Comparison of ENCODE assay signal across 1 cellular context in genomic region chr3:196666001-196666867, GRCh38.
TF ChIP-seq lines count a peak whose summit lies in the region.

No MANE protein-coding gene starts in this region.

TF ChIP-seq in HEK293, 187 proteins besides CTCF, POLR2A, EP300 and RAD21 (continued from another document):
- no peak for TF ChIP-seq HIC1 (tag by site-specific recombination; IDR thresholded peaks at IDR 0.05)
- no peak for TF ChIP-seq ZNF747 (tag by site-specific recombination; IDR thresholded peaks at IDR 0.05)
- peak; percentile 48 for TF ChIP-seq FEZF1 (tag by site-specific recombination; IDR thresholded peaks at IDR 0.05)
- no peak for TF ChIP-seq SETDB1 (IDR thresholded peaks at IDR 0.05; ENCODE audit: insufficient read length, low read length)
- no peak for TF ChIP-seq ZNF404 (tag by site-specific recombination; IDR thresholded peaks at IDR 0.05)
- peak; percentile 42; the same call in 1 of the 2 replicates for TF ChIP-seq ZBTB8A (tag by site-specific recombination; IDR thresholded peaks at IDR 0.05)
- TF ChIP-seq SALL2 (tag by site-specific recombination; IDR thresholded peaks at IDR 0.05; ENCODE audit: borderline replicate concordance), result no peak
- TF ChIP-seq RBAK (tag by site-specific recombination; IDR thresholded peaks at IDR 0.05), result no peak
- TF ChIP-seq ZIC2 (tag by site-specific recombination; IDR thresholded peaks at IDR 0.05), result peak; percentile 90
- no peak for TF ChIP-seq ZNF776 (tag by site-specific recombination; IDR thresholded peaks at IDR 0.05; ENCODE audit: borderline replicate concordance)
- TF ChIP-seq INSM2 (tag by site-specific recombination; IDR thresholded peaks at IDR 0.05), result peak; percentile 92
- TF ChIP-seq ZNF121 (tag by site-specific recombination; IDR thresholded peaks at IDR 0.05), result no peak
- TF ChIP-seq ZBTB17 (tag by site-specific recombination; IDR thresholded peaks at IDR 0.05), result peak; percentile 91
- TF ChIP-seq ZNF350 (tag by site-specific recombination; IDR thresholded peaks at IDR 0.05), result no peak
- no peak for TF ChIP-seq ZNF521 (tag by site-specific recombination; IDR thresholded peaks at IDR 0.05)
- 0 out of 2 replicates have a peak, but pooled peaks have one; percentile 33 for TF ChIP-seq SP7 (tag by site-specific recombination; IDR thresholded peaks at IDR 0.05)
- TF ChIP-seq ZNF175 (tag by site-specific recombination; IDR thresholded peaks at IDR 0.05), result no peak
- TF ChIP-seq ZNF248 (tag by site-specific recombination; IDR thresholded peaks at IDR 0.05), result no peak
- no peak for TF ChIP-seq ZNF768 (tag by site-specific recombination; IDR thresholded peaks at IDR 0.05)
- peak; percentile 54; the same call in 1 of the 2 replicates for TF ChIP-seq ZNF16 (tag by site-specific recombination; IDR thresholded peaks at IDR 0.05; ENCODE audit: low read depth)
- no peak for TF ChIP-seq ZNF610 (tag by site-specific recombination; IDR thresholded peaks at IDR 0.05; ENCODE audit: borderline replicate concordance)
- TF ChIP-seq SP3 (tag by site-specific recombination; IDR thresholded peaks at IDR 0.05), result no peak
- no peak for TF ChIP-seq ZNF26 (tag by site-specific recombination; IDR thresholded peaks at IDR 0.05)
- TF ChIP-seq ZNF600 (tag by site-specific recombination; IDR thresholded peaks at IDR 0.05), result peak; percentile 73
- TF ChIP-seq ZNF423 (tag by site-specific recombination; IDR thresholded peaks at IDR 0.05), result no peak
- no peak for TF ChIP-seq KLF9 (tag by site-specific recombination; IDR thresholded peaks at IDR 0.05; ENCODE audit: low read depth)
- no peak for TF ChIP-seq TRIM28 (IDR thresholded peaks at IDR 0.05; ENCODE audit: borderline replicate concordance, low read length)
- TF ChIP-seq ZNF24 (tag by site-specific recombination; IDR thresholded peaks at IDR 0.05), result no peak
- no peak for TF ChIP-seq ZNF366 (tag by site-specific recombination; conservative IDR thresholded peaks at IDR 0.05)
- no peak for TF ChIP-seq ZBTB6 (tag by site-specific recombination; IDR thresholded peaks at IDR 0.05)
- TF ChIP-seq ZNF785 (tag by site-specific recombination; IDR thresholded peaks at IDR 0.05), result no peak
- 0 out of 2 replicates have a peak, but pooled peaks have one; percentile 53 for TF ChIP-seq KLF17 (tag by site-specific recombination; IDR thresholded peaks at IDR 0.05)
- TF ChIP-seq ZBTB48 (tag by site-specific recombination; IDR thresholded peaks at IDR 0.05), result no peak
- TF ChIP-seq ZNF514 (tag by site-specific recombination; IDR thresholded peaks at IDR 0.05), result no peak
- no peak for TF ChIP-seq ZNF311 (tag by site-specific recombination; IDR thresholded peaks at IDR 0.05; ENCODE audit: borderline replicate concordance)
- no peak for TF ChIP-seq ZSCAN18 (tag by site-specific recombination; IDR thresholded peaks at IDR 0.05)
- peak; percentile 49 for TF ChIP-seq ZBTB21 (tag by site-specific recombination; IDR thresholded peaks at IDR 0.05)
- no peak for TF ChIP-seq ZNF580 (tag by site-specific recombination; IDR thresholded peaks at IDR 0.05)
- TF ChIP-seq ZNF623 (tag by site-specific recombination; IDR thresholded peaks at IDR 0.05), result no peak
- no peak for TF ChIP-seq ZFHX2 (tag by site-specific recombination; conservative IDR thresholded peaks at IDR 0.05)
- no peak for TF ChIP-seq ZNF426 (tag by site-specific recombination; IDR thresholded peaks at IDR 0.05)
- TF ChIP-seq ZBTB26 (tag by site-specific recombination; optimal IDR thresholded peaks at IDR 0.05), result peak; percentile 13
- no peak for TF ChIP-seq ZNF324 (tag by site-specific recombination; IDR thresholded peaks at IDR 0.05)
- TF ChIP-seq ZNF133 (tag by site-specific recombination; IDR thresholded peaks at IDR 0.05), result no peak
- no peak for TF ChIP-seq ZNF239 (tag by site-specific recombination; IDR thresholded peaks at IDR 0.05)
- TF ChIP-seq ZNF341 (tag by site-specific recombination; IDR thresholded peaks at IDR 0.05; ENCODE audit: low read depth), result no peak
- peak; percentile 94 for TF ChIP-seq WT1 (tag by site-specific recombination; IDR thresholded peaks at IDR 0.05)
- TF ChIP-seq ZFP69B (tag by site-specific recombination; IDR thresholded peaks at IDR 0.05), result peak; percentile 51; the same call in 1 of the 2 replicates
- TF ChIP-seq ZNF157 (tag by site-specific recombination; IDR thresholded peaks at IDR 0.05), result no peak
- 0 out of 2 replicates have a peak, but pooled peaks have one; percentile 34 for TF ChIP-seq PATZ1 (tag by site-specific recombination; IDR thresholded peaks at IDR 0.05)
- no peak for TF ChIP-seq ZFP3 (tag by site-specific recombination; IDR thresholded peaks at IDR 0.05; ENCODE audit: low read depth)
- TF ChIP-seq ZFP37 (tag by site-specific recombination; IDR thresholded peaks at IDR 0.05), result no peak
- TF ChIP-seq ZNF654 (tag by site-specific recombination; IDR thresholded peaks at IDR 0.05; ENCODE audit: low read depth), result no peak
- TF ChIP-seq ZNF202 (tag by site-specific recombination; IDR thresholded peaks at IDR 0.05; ENCODE audit: borderline replicate concordance), result no peak
- peak; percentile 21; the same call in 1 of the 2 replicates for TF ChIP-seq ZNF2 (tag by site-specific recombination; IDR thresholded peaks at IDR 0.05)
- TF ChIP-seq ZNF398 (tag by site-specific recombination; IDR thresholded peaks at IDR 0.05), result no peak
- TF ChIP-seq ZNF629 (tag by site-specific recombination; IDR thresholded peaks at IDR 0.05), result peak; percentile 87
